ENCODE assay signal across 2 cellular contexts in genomic region chr4:165626316-165626715, GRCh38.
TF ChIP-seq lines count a peak whose summit lies in the region.

No MANE protein-coding gene starts in this region.

TF ChIP-seq in SK-N-SH, 30 proteins besides CTCF, POLR2A, EP300 and RAD21 (continued from another document):
- no peak for TF ChIP-seq ZBTB33 (IDR thresholded peaks at IDR 0.05; ENCODE audit: borderline replicate concordance, low read depth)
- no peak for TF ChIP-seq YY1 (IDR thresholded peaks at IDR 0.05; ENCODE audit: low read depth)
- no peak for TF ChIP-seq POLR2AphosphoS5 (IDR thresholded peaks at IDR 0.05; ENCODE audit: low read depth, low read length)
- no peak for TF ChIP-seq NRF1 (IDR thresholded peaks at IDR 0.05; ENCODE audit: low read depth, low read length)
- TF ChIP-seq TEAD4 (IDR thresholded peaks at IDR 0.05; ENCODE audit: borderline replicate concordance, insufficient read depth), result no peak
- TF ChIP-seq FOSL2 (IDR thresholded peaks at IDR 0.05; ENCODE audit: borderline replicate concordance, low read depth), result no peak
- no peak for TF ChIP-seq USF1 (IDR thresholded peaks at IDR 0.05; ENCODE audit: borderline replicate concordance, low read depth)

TF ChIP-seq in SK-N-SH treated with all-trans-retinoic acid at 6 μM for 48 hours, 23 proteins besides CTCF, POLR2A, EP300 and RAD21 (continued from another document):
- TF ChIP-seq TSHZ2 (CRISPR knock-in tag; IDR thresholded peaks at IDR 0.05) (no peak), CREB5 (CRISPR knock-in tag; IDR thresholded peaks at IDR 0.05; ENCODE audit: low read depth) (no peak), POU6F1 (CRISPR knock-in tag; IDR thresholded peaks at IDR 0.05; ENCODE audit: borderline replicate concordance, low read depth) (no peak), ZNF8 (CRISPR knock-in tag; IDR thresholded peaks at IDR 0.05) (no peak), ZNF565 (CRISPR knock-in tag; conservative IDR thresholded peaks at IDR 0.05; ENCODE audit: low read depth) (no peak), ARNTL (CRISPR knock-in tag; IDR thresholded peaks at IDR 0.05; ENCODE audit: borderline replicate concordance, low read depth) (no peak), TCF4 (CRISPR knock-in tag; IDR thresholded peaks at IDR 0.05; ENCODE audit: borderline replicate concordance) (no peak), ZFP3 (CRISPR knock-in tag; IDR thresholded peaks at IDR 0.05) (no peak), ZNF70 (CRISPR knock-in tag; IDR thresholded peaks at IDR 0.05) (no peak), ISL1 (CRISPR knock-in tag; IDR thresholded peaks at IDR 0.05) (no peak), CSDC2 (CRISPR knock-in tag; IDR thresholded peaks at IDR 0.05) (no peak), PPARA (CRISPR knock-in tag; IDR thresholded peaks at IDR 0.05; ENCODE audit: borderline replicate concordance) (no peak), TOX (CRISPR knock-in tag; IDR thresholded peaks at IDR 0.05; ENCODE audit: borderline replicate concordance) (no peak), CSRNP3 (CRISPR knock-in tag; IDR thresholded peaks at IDR 0.05) (no peak)
